ENCODE assay signal across 15 cellular contexts in genomic region chr12:93122089-93122488, GRCh38.
DNase-seq lines count a peak whose midpoint lies in the region; ATAC-seq, FAIRE-seq and TF ChIP-seq lines count a peak whose summit lies in the region.
"Had no signal": no experiment of that assay in that cellular context is flagged by ENCODE, and none has a peak within 500 bp of the region (broad histone marks: within the 10 kb centered on the region; RNA-seq: fewer than 3 reads in every experiment).

No MANE protein-coding gene starts in this region.

- ATAC-seq in GM18505 (IDR thresholded peaks at IDR 0.05; ENCODE audit: unreplicated experiment): no peak
- ATAC-seq: activated T-helper 17 cell treated with anti-CD3 and anti-CD28 coated beads, Interleukin-2, amount 50 U/mL, for 72 hours; heart left ventricle had no signal

- H3K27me3 Mint-ChIP-seq in glutamatergic neuron (ENCODE audit: unreplicated experiment): no peaks in the 10 kb centered on the region

- 23 to 33% methylated on average over 2 of the region's 2 CpGs for WGBS in esophagus squamous epithelium, 2 donors
- 30 to 54% methylated on average over 2 of the region's 2 CpGs for WGBS in tibial nerve, 2 donors

- H3K9me3 ChIP-seq in esophagus squamous epithelium (no peaks in the 10 kb centered on the region), tibial nerve (no peaks in the 10 kb centered on the region)
- H3K9me3 ChIP-seq: heart left ventricle had no signal

- H3K27me3 ChIP-seq in esophagus squamous epithelium (no peaks in the 10 kb centered on the region), tibial nerve (no peaks in the 10 kb centered on the region)
- H3K27me3 ChIP-seq: BLaER1 treated with 17β-estradiol and CSF1 and Interleukin-3, amounts not matched to agents 10 nM and 100 nM; heart left ventricle had no signal

- DNase-seq in EH (ENCODE audit: low read depth) (peak; percentile 89), RCC 7860 (ENCODE audit: low spot score) (peak; percentile 46), esophagus squamous epithelium (lab: John Stamatoyannopoulos, UW) (no peak), myocyte (ENCODE audit: low read depth) (peak; percentile 32), tibial nerve (ENCODE audit: low spot score in 2 of 2) (no peak), NCI-H128 (lab: John Stamatoyannopoulos, UW; ENCODE audit: unreplicated experiment) (no peak), glutamatergic neuron (no peak)
- DNase-seq: activated CD4-positive, alpha-beta T cell treated with anti-CD3 and anti-CD28 coated beads for 1 hour; heart left ventricle; Karpas-422; midbrain had no signal

- H3K36me3 Mint-ChIP-seq in glutamatergic neuron (ENCODE audit: unreplicated experiment): no peaks in the 10 kb centered on the region

- H3K9me3 Mint-ChIP-seq in glutamatergic neuron (ENCODE audit: unreplicated experiment): no peaks in the 10 kb centered on the region
- H3K9me3 Mint-ChIP-seq: activated T-helper 17 cell treated with anti-CD3 and anti-CD28 coated beads, Interleukin-2, amount 50 U/mL, for 72 hours had no signal

- FAIRE-seq in RCC 7860 (lab: Jason Lieb, UNC): peak; percentile 40
- FAIRE-seq: H54 had no signal

- no peaks in the 10 kb centered on the region for H3K4me1 Mint-ChIP-seq in glutamatergic neuron (ENCODE audit: low read depth, unreplicated experiment)
- H3K4me1 Mint-ChIP-seq: activated T-helper 17 cell treated with anti-CD3 and anti-CD28 coated beads, Interleukin-2, amount 50 U/mL, for 72 hours had no signal

- no peak overlapping the region for H3K4me3 Mint-ChIP-seq in glutamatergic neuron (ENCODE audit: unreplicated experiment)
- H3K4me3 Mint-ChIP-seq: activated T-helper 17 cell treated with anti-CD3 and anti-CD28 coated beads, Interleukin-2, amount 50 U/mL, for 72 hours had no signal

- no peak for TF ChIP-seq EP300 in tibial nerve (IDR thresholded peaks at IDR 0.05)

- TF ChIP-seq CTCF in esophagus squamous epithelium (IDR thresholded peaks at IDR 0.05) (no peak), tibial nerve (IDR thresholded peaks at IDR 0.05) (no peak), glutamatergic neuron (IDR thresholded peaks at IDR 0.05; ENCODE audit: partially characterized antibody, unreplicated experiment) (no peak)

- intact Hi-C loops in esophagus squamous epithelium (cut with DNase I): no loop called here

- peaks cover 0 to 39% (median 16%) of the 10 kb centered on the region in 3 donors for H3K4me1 ChIP-seq in esophagus squamous epithelium
- peaks cover 0 to 3% (median 0%) of the 10 kb centered on the region in 4 donors for H3K4me1 ChIP-seq in tibial nerve

- peak overlapping the region; percentile 43 to 71 (median 64) for H3K27ac ChIP-seq in esophagus squamous epithelium
- H3K27ac ChIP-seq in tibial nerve: no peak overlapping the region
- H3K27ac ChIP-seq: BLaER1 treated with 17β-estradiol and CSF1 and Interleukin-3, amounts not matched to agents 10 nM and 100 nM; heart left ventricle had no signal

- H3K27ac Mint-ChIP-seq in glutamatergic neuron (ENCODE audit: unreplicated experiment): no peak overlapping the region
- H3K27ac Mint-ChIP-seq: activated T-helper 17 cell treated with anti-CD3 and anti-CD28 coated beads, Interleukin-2, amount 50 U/mL, for 72 hours had no signal

- no peak overlapping the region for H3K4me3 ChIP-seq in esophagus squamous epithelium
- H3K4me3 ChIP-seq in tibial nerve: no peak overlapping the region
- H3K4me3 ChIP-seq: BLaER1 treated with 17β-estradiol and CSF1 and Interleukin-3, amounts not matched to agents 10 nM and 100 nM; heart left ventricle had no signal

- H3K36me3 ChIP-seq in esophagus squamous epithelium (no peaks in the 10 kb centered on the region), tibial nerve (no peaks in the 10 kb centered on the region)
- H3K36me3 ChIP-seq: BLaER1 treated with 17β-estradiol and CSF1 and Interleukin-3, amounts not matched to agents 10 nM and 100 nM; heart left ventricle had no signal

- TF ChIP-seq POLR2A in esophagus squamous epithelium (IDR thresholded peaks at IDR 0.05) (no peak), tibial nerve (IDR thresholded peaks at IDR 0.05) (no peak), GM18505 (IDR thresholded peaks at IDR 0.05; ENCODE audit: borderline replicate concordance, extremely low read depth, insufficient read depth, insufficient read length) (no peak)

Comparison
In these comparisons a context has a peak if more than half of its experiments do, and no peak if none do; other contexts are left out.
1. DNase-seq: peak in EH (single experiment), RCC 7860 (single experiment) and myocyte (single experiment); none in esophagus squamous epithelium (single experiment), tibial nerve (0 of 2), NCI-H128 (single experiment) and glutamatergic neuron (single experiment).
2. H3K27ac ChIP-seq: peak in esophagus squamous epithelium (4 of 4); none in tibial nerve (0 of 4).